In the genomic region with DNA sequence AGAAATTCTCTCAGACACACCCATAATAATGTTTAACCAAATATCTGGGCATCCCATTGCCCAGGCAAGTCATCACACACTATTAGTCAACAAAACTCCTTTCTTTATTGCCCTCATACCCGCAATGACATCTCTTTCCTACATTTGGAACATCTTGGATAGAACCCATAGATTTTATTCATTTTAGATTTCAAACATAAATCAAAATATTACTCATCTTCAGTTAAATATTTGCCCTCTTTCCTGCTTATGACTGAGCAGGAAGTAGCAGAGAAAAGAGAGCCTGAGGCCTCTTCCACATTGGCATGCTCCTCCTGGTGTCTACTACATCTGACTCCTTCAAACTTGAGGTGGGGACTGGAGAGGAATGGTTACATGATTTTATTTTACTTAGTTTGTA, we compare ENCODE assay signal across 21 cellular contexts.
DNase-seq lines count a peak whose midpoint lies in the region; ATAC-seq, FAIRE-seq and TF ChIP-seq lines count a peak whose summit lies in the region.
"Had no signal": no experiment of that assay in that cellular context is flagged by ENCODE, and none has a peak within 500 bp of the region (broad histone marks: within the 10 kb centered on the region; RNA-seq: fewer than 3 reads in every experiment).

No MANE protein-coding gene starts in this region.

- intact Hi-C loops in MCF 10A (cut with micrococcal nuclease) (no loop called here), breast epithelium (cut with DNase I; ENCODE audit: low total_unique reads) (no loop called here)
- intact Hi-C loops in naive thymus-derived CD4-positive, alpha-beta T cell (cut with micrococcal nuclease), result no loop called here

- H3K9me3 Mint-ChIP-seq in MCF 10A (ENCODE audit: unreplicated experiment), result peaks cover 34% of the 10 kb centered on the region
- peaks cover 0 to 16% (median 4%) of the 10 kb centered on the region in 11 donors for H3K9me3 Mint-ChIP-seq in naive thymus-derived CD4-positive, alpha-beta T cell
- no peaks in the 10 kb centered on the region for H3K9me3 Mint-ChIP-seq in glutamatergic neuron (ENCODE audit: unreplicated experiment)

- CTCF ChIA-PET in MCF 10A (lab: Yijun Ruan, JAX), result no interaction called here
- CTCF ChIA-PET in naive thymus-derived CD4-positive, alpha-beta T cell (lab: Charles Lee), result no interaction called here

- no peaks in the 10 kb centered on the region for H3K4me1 Mint-ChIP-seq in MCF 10A (ENCODE audit: insufficient read depth, unreplicated experiment)
- no peaks in the 10 kb centered on the region for H3K4me1 Mint-ChIP-seq in naive thymus-derived CD4-positive, alpha-beta T cell
- H3K4me1 Mint-ChIP-seq in glutamatergic neuron (ENCODE audit: low read depth, unreplicated experiment), result no peaks in the 10 kb centered on the region
- H3K4me1 Mint-ChIP-seq: CD8-positive, alpha-beta memory T cell; IgD-negative memory B cell had no signal

- POLR2A ChIA-PET in MCF 10A (lab: Yijun Ruan, JAX), result no interaction called here
- POLR2A ChIA-PET in naive thymus-derived CD4-positive, alpha-beta T cell (lab: Charles Lee), result no interaction called here

- H3K27ac Mint-ChIP-seq in MCF 10A (ENCODE audit: low read depth, unreplicated experiment) (peak overlapping the region; percentile 7), glutamatergic neuron (ENCODE audit: unreplicated experiment) (no peak overlapping the region)
- no peak overlapping the region for H3K27ac Mint-ChIP-seq in naive thymus-derived CD4-positive, alpha-beta T cell
- H3K27ac Mint-ChIP-seq: IgD-negative memory B cell had no signal

- H3K27me3 ChIP-seq in breast epithelium, result no peaks in the 10 kb centered on the region
- no peaks in the 10 kb centered on the region for H3K27me3 ChIP-seq in naive thymus-derived CD4-positive, alpha-beta T cell (ENCODE audit: control insufficient read depth in 2 of 2, insufficient read depth in 2 of 2, low read length in 2 of 2)
- H3K27me3 ChIP-seq: BLaER1 had no signal

- no peak overlapping the region for H3K27ac ChIP-seq in breast epithelium
- no peak overlapping the region for H3K27ac ChIP-seq in naive thymus-derived CD4-positive, alpha-beta T cell (ENCODE audit: low read depth, low read length)
- H3K27ac ChIP-seq: 22Rv1, BLaER1, SK-N-MC had no signal

- no peak overlapping the region for H3K4me3 ChIP-seq in breast epithelium
- no peak overlapping the region for H3K4me3 ChIP-seq in naive thymus-derived CD4-positive, alpha-beta T cell (ENCODE audit: low read length)
- H3K4me3 ChIP-seq: BLaER1, SK-N-MC had no signal

- H3K9me3 ChIP-seq in breast epithelium, result peaks cover 0 to 5% of the 10 kb centered on the region in 2 donors
- no peaks in the 10 kb centered on the region for H3K9me3 ChIP-seq in naive thymus-derived CD4-positive, alpha-beta T cell (ENCODE audit: control insufficient read depth in 2 of 3, low read length in 3 of 3)

- no peak for TF ChIP-seq CTCF in MCF 10A (IDR thresholded peaks at IDR 0.05; ENCODE audit: unreplicated experiment)
- TF ChIP-seq CTCF in breast epithelium (IDR thresholded peaks at IDR 0.05), result no peak
- no peak for TF ChIP-seq CTCF in glutamatergic neuron (IDR thresholded peaks at IDR 0.05; ENCODE audit: partially characterized antibody, unreplicated experiment)

- no peak for TF ChIP-seq POLR2A in breast epithelium (IDR thresholded peaks at IDR 0.05)

- H3K4me3 Mint-ChIP-seq in MCF 10A (ENCODE audit: unreplicated experiment) (no peak overlapping the region), glutamatergic neuron (ENCODE audit: unreplicated experiment) (no peak overlapping the region)
- H3K4me3 Mint-ChIP-seq in naive thymus-derived CD4-positive, alpha-beta T cell, result no peak overlapping the region
- H3K4me3 Mint-ChIP-seq: CD8-positive, alpha-beta memory T cell had no signal

- peak; percentile 60 for ATAC-seq in esophagus mucosa
- no peak for ATAC-seq in naive thymus-derived CD4-positive, alpha-beta T cell

- H3K36me3 ChIP-seq in breast epithelium, result no peaks in the 10 kb centered on the region
- H3K36me3 ChIP-seq in naive thymus-derived CD4-positive, alpha-beta T cell (ENCODE audit: control insufficient read depth in 2 of 3, insufficient read depth in 3 of 3, low read length in 3 of 3), result no peaks in the 10 kb centered on the region
- H3K36me3 ChIP-seq: BLaER1 had no signal

- FAIRE-seq in RCC 7860 (lab: Jason Lieb, UNC), result peak; percentile 30
- FAIRE-seq: D721Med had no signal

- DNase-seq in MCF 10A (ENCODE audit: unreplicated experiment) (peak; percentile 11), breast epithelium (ENCODE audit: low spot score in 2 of 2) (no peak), RCC 7860 (ENCODE audit: low spot score) (peak; percentile 17), NCI-H510A treated with DMSO at 0.1 percent for 48 hours (lab: John Stamatoyannopoulos, UW) (no peak), nucleus accumbens (lab: John Stamatoyannopoulos, UW) (no peak), glutamatergic neuron (no peak)
- no peak for DNase-seq in naive thymus-derived CD4-positive, alpha-beta T cell
- DNase-seq: CD8-positive, alpha-beta memory T cell; DND-41; H7; NCI-H1417 treated with DMSO at 0.1 percent for 48 hours; NCI-H1930; NCI-H446; OCI-M1; Right ventricle myocardium superior had no signal

- H3K36me3 Mint-ChIP-seq in MCF 10A (ENCODE audit: insufficient read depth, unreplicated experiment) (no peaks in the 10 kb centered on the region), glutamatergic neuron (ENCODE audit: unreplicated experiment) (no peaks in the 10 kb centered on the region)
- H3K36me3 Mint-ChIP-seq in naive thymus-derived CD4-positive, alpha-beta T cell, result no peaks in the 10 kb centered on the region
- H3K36me3 Mint-ChIP-seq: CD8-positive, alpha-beta memory T cell; IgD-negative memory B cell had no signal

- H3K4me1 ChIP-seq in breast epithelium, result no peaks in the 10 kb centered on the region
- no peaks in the 10 kb centered on the region for H3K4me1 ChIP-seq in naive thymus-derived CD4-positive, alpha-beta T cell (ENCODE audit: control insufficient read depth in 2 of 2, insufficient read depth in 2 of 2, low read length in 2 of 2)
- H3K4me1 ChIP-seq: BLaER1 had no signal

- H3K27me3 Mint-ChIP-seq in MCF 10A (ENCODE audit: insufficient read depth, unreplicated experiment) (no peaks in the 10 kb centered on the region), glutamatergic neuron (ENCODE audit: unreplicated experiment) (peaks cover 2% of the 10 kb centered on the region)
- H3K27me3 Mint-ChIP-seq in naive thymus-derived CD4-positive, alpha-beta T cell, result peaks cover 0 to 4% (median 0%) of the 10 kb centered on the region in 5 donors
- H3K27me3 Mint-ChIP-seq: CD8-positive, alpha-beta memory T cell; IgD-negative memory B cell had no signal

- BruUV-seq in MCF 10A (replicated peaks; lab: Mats Ljungman, UMichigan), result no TSS peak

Comparison
In these comparisons a context has a peak if more than half of its experiments do, and no peak if none do; other contexts are left out.
1. DNase-seq: peak in MCF 10A (single experiment) and RCC 7860 (single experiment); none in breast epithelium (0 of 2), NCI-H510A treated with DMSO at 0.1 percent for 48 hours (single experiment), nucleus accumbens (0 of 56), naive thymus-derived CD4-positive, alpha-beta T cell (0 of 9) and glutamatergic neuron (single experiment).